11 cellular contexts compared by ENCODE assay signal in genomic region chr17:7612294-7612640, GRCh38. TPM values are rescaled to one million over a fixed set of nuclear protein-coding genes. Genes with fewer than 3 reads are reported as not detected.
A peak's percentile ranks its signal among the peaks of the same experiment; 100 is the strongest.
DNase-seq lines count a peak whose midpoint lies in the region; ATAC-seq and TF ChIP-seq lines count a peak whose summit lies in the region.
"Had no signal": no experiment of that assay in that cellular context is flagged by ENCODE, and none has a peak within 500 bp of the region (broad histone marks: within the 10 kb centered on the region; RNA-seq: fewer than 3 reads in every experiment).

No MANE protein-coding gene starts in this region.

- CTCF ChIA-PET in AG04449 (lab: Yijun Ruan, JAX): interaction anchor here (0.9 to 8.1 kb wide), 8 partner anchors 15 to 75 kb away, joined by 3 to 61 read pairs (median 6); partner anchors contain the start of genes SHBG, SOX15, TP53 and WRAP53

- in situ Hi-C loops in astrocyte of the cerebellum (cut with HindIII; ENCODE audit: low sequenced_read_pairs): no loop called here

- DNase-seq in AG04449 (ENCODE audit: low read depth, low spot score) (no peak), EH (ENCODE audit: low read depth) (peak; percentile 63), astrocyte of the cerebellum (ENCODE audit: low read depth) (no peak), mesothelial cell of epicardium (ENCODE audit: low spot score in 2 of 2, unreplicated experiment in 2 of 2) (no peak), amniotic stem cell (lab: John Stamatoyannopoulos, UW) (no peak), NCI-H748 treated with DMSO at 0.1 percent for 48 hours (lab: John Stamatoyannopoulos, UW) (no peak), GM19238 (ENCODE audit: insufficient read length, low spot score) (no peak)
- DNase-seq: activated CD4-positive, CD25-positive, alpha-beta regulatory T cell; DMS 273 treated with DMSO at 0.1 percent for 48 hours; left cardiac atrium had no signal

- POLR2A ChIA-PET in AG04449 (lab: Yijun Ruan, JAX): interaction anchor here (0.8 to 1.8 kb wide), 3 partner anchors 11 to 23 kb away, joined by 3 to 5 read pairs (median 3); partner anchors contain the start of genes SAT2 and SOX15

- H3K4me3 ChIP-seq in AG04449 (ENCODE audit: low read depth, low read length) (peak overlapping the region; percentile 21; the same call in 1 of the 2 replicates), astrocyte of the cerebellum (ENCODE audit: low read depth, low read length) (peak overlapping the region; percentile 10)

- ATAC-seq in HG02588 (IDR thresholded peaks at IDR 0.05; ENCODE audit: unreplicated experiment): no peak
- ATAC-seq: left cardiac atrium had no signal

- no peak for TF ChIP-seq CTCF in AG04449 (IDR thresholded peaks at IDR 0.05; ENCODE audit: insufficient read depth, low read length, missing control alignments)
- TF ChIP-seq CTCF in astrocyte of the cerebellum (IDR thresholded peaks at IDR 0.05; ENCODE audit: low read depth, low read length, missing control alignments): no peak
- TF ChIP-seq CTCF in mesothelial cell of epicardium (IDR thresholded peaks at IDR 0.05; ENCODE audit: unreplicated experiment): no peak

- H3K27ac Mint-ChIP-seq in mesothelial cell of epicardium: peak overlapping the region; percentile 86

- peaks cover 3% of the 10 kb centered on the region for H3K36me3 Mint-ChIP-seq in mesothelial cell of epicardium

- peaks cover 35% of the 10 kb centered on the region for H3K4me1 Mint-ChIP-seq in mesothelial cell of epicardium

- no peaks in the 10 kb centered on the region for H3K9me3 Mint-ChIP-seq in mesothelial cell of epicardium

- H3K4me3 Mint-ChIP-seq in mesothelial cell of epicardium: peak overlapping the region; percentile 88

- H3K27me3 Mint-ChIP-seq in mesothelial cell of epicardium (ENCODE audit: low read depth): no peaks in the 10 kb centered on the region

RNA-seq across cellular contexts. Expression of gene FXR2, which starts 2.4 kb away (rescaled TPM):
- total RNA-seq in mesothelial cell of epicardium: 43.2 to 44.5 TPM (median 43.4 TPM) in 3 replicates

RNA-seq across cellular contexts. Expression of gene SAT2, which starts 15.4 kb away (rescaled TPM):
- total RNA-seq in mesothelial cell of epicardium: 80.6 to 95.0 TPM (median 87.7 TPM) in 3 replicates

RNA-seq across cellular contexts. Expression of gene SHBG, which starts 17.7 kb away (rescaled TPM):
- 0.60 to 0.84 TPM (median 0.82 TPM) in 3 replicates for total RNA-seq in mesothelial cell of epicardium

RNA-seq across cellular contexts. Expression of gene SOX15, which starts 22.4 kb away (rescaled TPM):
- 2.0 to 2.3 TPM (median 2.1 TPM) in 3 replicates for total RNA-seq in mesothelial cell of epicardium

RNA-seq across cellular contexts. Expression of gene MPDU1, which starts 28.6 kb away (rescaled TPM):
- 44.8 to 45.5 TPM (median 45.5 TPM) in 3 replicates for total RNA-seq in mesothelial cell of epicardium
